8 cellular contexts compared by ENCODE assay signal in genomic region chr11:62573592-62574362, GRCh38. TPM values are rescaled to one million over a fixed set of nuclear protein-coding genes. Genes with fewer than 3 reads are reported as not detected.
DNase-seq lines count a peak whose midpoint lies in the region; TF ChIP-seq lines count a peak whose summit lies in the region.

Gene EEF1G (minus strand): TSS chr11:62573891. CDS start chr11:62573842, 49 bp downstream.

- TF ChIP-seq CTCF in neutrophil (IDR thresholded peaks at IDR 0.05), result peak; percentile 47

- H3K27me3 ChIP-seq in neutrophil, result no peaks in the 10 kb centered on the region

- POLR2A ChIA-PET in HEK293T (lab: Yijun Ruan, JAX), result interaction anchor here (0.6 to 10.8 kb wide), 41 partner anchors 9 to 776 kb away, joined by 3 to 168 read pairs (median 4); partner anchors contain the start of genes AHNAK, B3GAT3, C11orf98 and CSKMT

- no peaks in the 10 kb centered on the region for H3K9me3 ChIP-seq in neutrophil

- DNase-seq in GF-D8 (lab: John Stamatoyannopoulos, UW), result peak; percentile 99
- peak; percentile 98 for DNase-seq in HEK293T (ENCODE audit: extremely low spot score)
- DNase-seq in MV-4-11 (lab: John Stamatoyannopoulos, UW), result peak; percentile 100
- DNase-seq in SK-MEL-5 (ENCODE audit: low read depth, low spot score), result peak; percentile 99
- DNase-seq in activated naive CD4-positive, alpha-beta T cell treated with Interleukin-2 at 50 U/mL for 16 hours, result peak; percentile 98
- DNase-seq in foreskin melanocyte, result peak; percentile 100
- DNase-seq in substantia nigra (lab: John Stamatoyannopoulos, UW), result peak; percentile 86 to 99 (median 97)

- H3K4me1 ChIP-seq in neutrophil (ENCODE audit: control insufficient read depth in 1 of 2, insufficient read depth in 1 of 2, low read depth in 1 of 2, low read length in 1 of 2), result peaks cover 37% of the 10 kb centered on the region in 2 experiments

- in situ Hi-C loops in SK-MEL-5 (cut with HindIII; ENCODE audit: low pct_unique_long_range_greater_than_20kb, low sequenced_read_pairs), result no loop called here

- peak within 1 kb of the TSS; percentile 95 to 98 for H3K4me3 ChIP-seq in neutrophil (ENCODE audit: low read depth in 1 of 2, low read length in 1 of 2)

- CTCF ChIA-PET in HEK293T (lab: Yijun Ruan, JAX), result interaction anchor here (1.0 kb wide), 1 partner anchor 13 kb away, joined by 7 read pairs; no protein-coding TSS in a partner anchor

- peak within 1 kb of the TSS; percentile 81 for H3K27ac ChIP-seq in neutrophil
- H3K27ac ChIP-seq in substantia nigra (ENCODE audit: low read depth, low read length, poor library complexity, severe bottlenecking), result peak within 1 kb of the TSS; percentile 98

- peaks cover 49% of the 10 kb centered on the region for H3K36me3 ChIP-seq in neutrophil

TF ChIP-seq in HEK293T, 16 proteins besides CTCF, POLR2A, EP300 and RAD21:
- TF ChIP-seq SUZ12 (IDR thresholded peaks at IDR 0.05) (no peak), ELF4 (IDR thresholded peaks at IDR 0.05) (peak; percentile 41; the same call in 1 of the 2 replicates), PKNOX1 (IDR thresholded peaks at IDR 0.05) (peak; percentile 73), CTBP1 (IDR thresholded peaks at IDR 0.05; ENCODE audit: borderline replicate concordance) (no peak), SP1 (IDR thresholded peaks at IDR 0.05) (no peak), NFRKB (IDR thresholded peaks at IDR 0.05) (peak; percentile 15; the same call in 1 of the 2 replicates), TARDBP (IDR thresholded peaks at IDR 0.05) (no peak)

RNA-seq across cellular contexts. Expression of gene EEF1G, which starts in this region (rescaled TPM):
- 1,631 and 1,643 TPM in 2 replicates for total RNA-seq in SK-MEL-5 (2014; rRNA removed; shearing (Covaris generic))
- 1,536 and 1,592 TPM in 2 replicates for polyA plus RNA-seq in SK-MEL-5 (2015; cell fraction: cytosol; rRNA removed)
- polyA plus RNA-seq in SK-MEL-5 (2015; cell fraction: nucleus; rRNA removed), result 237 and 258 TPM in 2 replicates

Comparison
In these comparisons a context has a peak if more than half of its experiments do, and no peak if none do; other contexts are left out.
1. Peak in every context shown above with its lines: DNase-seq, H3K4me3 ChIP-seq and H3K27ac ChIP-seq.